13 cellular contexts compared by ENCODE assay signal in genomic region chr16:50121278-50121677, GRCh38.
A peak's percentile ranks its signal among the peaks of the same experiment; 100 is the strongest.
DNase-seq lines count a peak whose midpoint lies in the region; ATAC-seq, FAIRE-seq and TF ChIP-seq lines count a peak whose summit lies in the region.
"Had no signal": no experiment of that assay in that cellular context is flagged by ENCODE, and none has a peak within 500 bp of the region (broad histone marks: within the 10 kb centered on the region; RNA-seq: fewer than 3 reads in every experiment).

No MANE protein-coding gene starts in this region.

- H3K36me3 ChIP-seq in DOHH2 (ENCODE audit: control insufficient read depth, low read length) = no peaks in the 10 kb centered on the region

- FAIRE-seq in D721Med (lab: Jason Lieb, UNC) = no peak
- FAIRE-seq: TTC549 had no signal

- no peaks in the 10 kb centered on the region for H3K27me3 Mint-ChIP-seq in T-helper 1 cell treated with Interleukin-12 subunit alpha and Interleukin-12 subunit beta and Interleukin-4 antibody, amounts not matched to agents 30 μg/mL and 1 μg/mL, for 36 hours (ENCODE audit: low read depth)

- H3K36me3 Mint-ChIP-seq in T-helper 1 cell treated with Interleukin-12 subunit alpha and Interleukin-12 subunit beta and Interleukin-4 antibody, amounts not matched to agents 30 μg/mL and 1 μg/mL, for 36 hours (ENCODE audit: low read depth) = peaks cover 4% of the 10 kb centered on the region

- peaks cover 18% of the 10 kb centered on the region for H3K4me1 ChIP-seq in DOHH2 (ENCODE audit: control insufficient read depth, low read length)

- no peaks in the 10 kb centered on the region for H3K9me3 ChIP-seq in DOHH2 (ENCODE audit: control insufficient read depth, insufficient read depth, low read length)

- peak; percentile 49 for ATAC-seq in GM18870 (IDR thresholded peaks at IDR 0.05; ENCODE audit: unreplicated experiment)
- peak; percentile 52 for ATAC-seq in HG02870 (IDR thresholded peaks at IDR 0.05; ENCODE audit: unreplicated experiment)

- no peaks in the 10 kb centered on the region for H3K9me2 ChIP-seq in DOHH2 (replicated peaks; ENCODE audit: control insufficient read depth, low read length)

- no peak for TF ChIP-seq CTCF in DOHH2 (IDR thresholded peaks at IDR 0.05; ENCODE audit: low read depth, low read length, poor library complexity, severe bottlenecking)
- TF ChIP-seq CTCF in D721Med (IDR thresholded peaks at IDR 0.05; ENCODE audit: insufficient read depth, missing control alignments) = no peak

- no peaks in the 10 kb centered on the region for H4K20me1 ChIP-seq in DOHH2 (ENCODE audit: control insufficient read depth, insufficient read depth, low read depth, low read length)

- H3K27ac Mint-ChIP-seq in T-helper 1 cell treated with Interleukin-12 subunit alpha and Interleukin-12 subunit beta and Interleukin-4 antibody, amounts not matched to agents 30 μg/mL and 1 μg/mL, for 36 hours = peak overlapping the region; percentile 83
- H3K27ac Mint-ChIP-seq: endodermal cell had no signal

- H3F3A ChIP-seq in DOHH2 (ENCODE audit: control insufficient read depth, insufficient read depth) = 0 out of 2 replicates have a peak, but pooled peaks cover 2% of the 10 kb centered on the region

- peak overlapping the region; percentile 56 for H3K4me3 Mint-ChIP-seq in T-helper 1 cell treated with Interleukin-12 subunit alpha and Interleukin-12 subunit beta and Interleukin-4 antibody, amounts not matched to agents 30 μg/mL and 1 μg/mL, for 36 hours
- H3K4me3 Mint-ChIP-seq: endodermal cell had no signal

- no peak overlapping the region for H3K4me3 ChIP-seq in DOHH2 (ENCODE audit: low read length)

- peaks cover 55% of the 10 kb centered on the region for H3K4me1 Mint-ChIP-seq in T-helper 1 cell treated with Interleukin-12 subunit alpha and Interleukin-12 subunit beta and Interleukin-4 antibody, amounts not matched to agents 30 μg/mL and 1 μg/mL, for 36 hours (ENCODE audit: low read depth)

- DNase-seq in D721Med (ENCODE audit: insufficient read length, low spot score) (no peak), DMS53 treated with DMSO at 0.1 percent for 48 hours (lab: John Stamatoyannopoulos, UW; ENCODE audit: unreplicated experiment) (no peak), DMS 273 (lab: John Stamatoyannopoulos, UW; ENCODE audit: unreplicated experiment) (no peak), inferior parietal cortex (ENCODE audit: extremely low spot score) (no peak)
- DNase-seq: amniotic stem cell, endodermal cell, hippocampal formation, NCI-H1048 had no signal

- no peaks in the 10 kb centered on the region for H3K79me2 ChIP-seq in DOHH2 (ENCODE audit: control insufficient read depth, low read length)

- no peak overlapping the region for H3K27ac ChIP-seq in DOHH2 (ENCODE audit: low read depth, low read length)

- H3K4me2 ChIP-seq in DOHH2 (ENCODE audit: low read length) = peak overlapping the region; percentile 28

- peaks cover 4% of the 10 kb centered on the region for H3K9me3 Mint-ChIP-seq in T-helper 1 cell treated with Interleukin-12 subunit alpha and Interleukin-12 subunit beta and Interleukin-4 antibody, amounts not matched to agents 30 μg/mL and 1 μg/mL, for 36 hours
- H3K9me3 Mint-ChIP-seq: endodermal cell had no signal

- H3K27me3 ChIP-seq in DOHH2 (ENCODE audit: control insufficient read depth, low read length) = no peaks in the 10 kb centered on the region
